8 cellular contexts compared by ENCODE assay signal in genomic region chr20:25696384-25697131, GRCh38. TPM values are rescaled to one million over a fixed set of nuclear protein-coding genes. Genes with fewer than 3 reads are reported as not detected.
DNase-seq lines count a peak whose midpoint lies in the region; FAIRE-seq and TF ChIP-seq lines count a peak whose summit lies in the region.

TSS of gene ZNF337 (minus strand) at chr20:25696853. CDS start at chr20:25686417, 10,436 bp downstream.

- no peak for FAIRE-seq in frontal cortex (lab: Jason Lieb, UNC)

- no peaks in the 10 kb centered on the region for H3K27me3 ChIP-seq in neuronal stem cell (ENCODE audit: control insufficient read depth in 3 of 3, insufficient read depth in 3 of 3, low read depth in 1 of 3, low read length in 3 of 3)

- no CpG with 5 or more reads among the region's 81 CpGs for WGBS in neuronal stem cell (ENCODE audit: extremely low coverage in 2 of 2, insufficient read length in 2 of 2, insufficient replicate concordance in 1 of 2), 2 donors

- peak within 1 kb of the TSS; percentile 96 for H3K27ac ChIP-seq in neuronal stem cell (replicated peaks; ENCODE audit: low read length)

- peak within 1 kb of the TSS; percentile 43 for H4K8ac ChIP-seq in neuronal stem cell (ENCODE audit: low read depth, low read length)

- H2BK5ac ChIP-seq in neuronal stem cell (ENCODE audit: low read length): peak within 1 kb of the TSS; percentile 90

- H3K4ac ChIP-seq in neuronal stem cell (ENCODE audit: low read length): peak within 1 kb of the TSS; percentile 89

- no peak within 1 kb of the TSS for H2BK12ac ChIP-seq in neuronal stem cell (ENCODE audit: low read length)

- H2BK120ac ChIP-seq in neuronal stem cell (ENCODE audit: low read depth, low read length): peak within 1 kb of the TSS; percentile 72

- H3K23ac ChIP-seq in neuronal stem cell (ENCODE audit: low read depth, low read length, poor library complexity): peak within 1 kb of the TSS; percentile 98

- peaks cover 0 to 2% of the 10 kb centered on the region in 2 donors for H3K4me1 ChIP-seq in neuronal stem cell (ENCODE audit: control insufficient read depth in 2 of 2, insufficient read depth in 1 of 2, low read depth in 1 of 2, low read length in 2 of 2)

- peak within 1 kb of the TSS; percentile 73 for H3K4me2 ChIP-seq in neuronal stem cell (ENCODE audit: insufficient read depth, low read length, poor library complexity, severe bottlenecking)

- no peaks in the 10 kb centered on the region for H3K9me3 ChIP-seq in neuronal stem cell (replicated peaks in 1 of 2; ENCODE audit: control insufficient read depth in 2 of 2, insufficient read depth in 1 of 2, low read depth in 1 of 2, low read length in 2 of 2)

- H2BK15ac ChIP-seq in neuronal stem cell (ENCODE audit: low read length): peak within 1 kb of the TSS; percentile 85

- peak within 1 kb of the TSS; percentile 89 to 97 for H3K4me3 ChIP-seq in neuronal stem cell (ENCODE audit: low read length in 2 of 2)

- peak within 1 kb of the TSS; percentile 97 for H2AFZ ChIP-seq in neuronal stem cell (ENCODE audit: low read length)

- peaks cover 0 to 25% of the 10 kb centered on the region in 2 donors for H3K36me3 ChIP-seq in neuronal stem cell (replicated peaks in 1 of 2; ENCODE audit: control insufficient read depth in 2 of 2, insufficient read depth in 2 of 2, low read length in 2 of 2)

- peak within 1 kb of the TSS; percentile 98 for H3K18ac ChIP-seq in neuronal stem cell (ENCODE audit: low read length)

- POLR2A ChIA-PET in HEK293T (lab: Yijun Ruan, JAX): no interaction called here

- in situ Hi-C loops in SK-MEL-5 (cut with HindIII; ENCODE audit: low pct_unique_long_range_greater_than_20kb, low sequenced_read_pairs): no loop called here

- peak within 1 kb of the TSS; percentile 82 for H3K14ac ChIP-seq in neuronal stem cell (ENCODE audit: low read length)

- H3K9ac ChIP-seq in neuronal stem cell (ENCODE audit: low read depth, low read length, poor library complexity): peak within 1 kb of the TSS; percentile 89

- CTCF ChIA-PET in HEK293T (lab: Yijun Ruan, JAX): no interaction called here

- TF ChIP-seq CTCF in subcutaneous adipose tissue (IDR thresholded peaks at IDR 0.05; ENCODE audit: low read depth): no peak

- peaks cover 3% of the 10 kb centered on the region for H3K79me1 ChIP-seq in neuronal stem cell (ENCODE audit: low read depth, low read length)

- peak; percentile 70 for DNase-seq in GM04503 (ENCODE audit: low read depth)
- DNase-seq in HEK293T (ENCODE audit: extremely low spot score): peak; percentile 96
- DNase-seq in MV-4-11 (lab: John Stamatoyannopoulos, UW): peak; percentile 91
- peak; percentile 95 for DNase-seq in SK-MEL-5 (ENCODE audit: low read depth, low spot score)
- DNase-seq in activated naive CD4-positive, alpha-beta T cell treated with Interleukin-2 at 50 U/mL for 16 hours: peak; percentile 96
- peak; percentile 94 for DNase-seq in frontal cortex (ENCODE audit: low spot score in 2 of 2)
- peak; percentile 90 for DNase-seq in neuronal stem cell (ENCODE audit: low spot score)

- H4K91ac ChIP-seq in neuronal stem cell (ENCODE audit: low read depth, low read length, poor library complexity): no peak within 1 kb of the TSS

- H2AK5ac ChIP-seq in neuronal stem cell (ENCODE audit: low read depth, low read length): peak within 1 kb of the TSS; percentile 31

TF ChIP-seq in HEK293T, 16 proteins besides CTCF, POLR2A, EP300 and RAD21:
- TF ChIP-seq SUZ12 (IDR thresholded peaks at IDR 0.05) (peak; percentile 80), NFRKB (IDR thresholded peaks at IDR 0.05) (no peak), ELF4 (IDR thresholded peaks at IDR 0.05) (peak; percentile 41; the same call in 1 of the 2 replicates), L3MBTL2 (conservative IDR thresholded peaks at IDR 0.05) (peak; percentile 50; the same call in 1 of the 2 replicates)

RNA-seq across cellular contexts. Expression of gene ZNF337, which starts in this region (rescaled TPM):
- total RNA-seq in SK-MEL-5 (2014; rRNA removed; shearing (Covaris generic)): 15.7 and 17.9 TPM in 2 replicates
- 10.3 and 11.4 TPM in 2 replicates for polyA plus RNA-seq in SK-MEL-5 (2015; cell fraction: cytosol; rRNA removed)
- polyA plus RNA-seq in SK-MEL-5 (2015; cell fraction: nucleus; rRNA removed): 87.0 and 104 TPM in 2 replicates
- 24.1 TPM for total RNA-seq in frontal cortex
- 8.8 TPM for polyA plus RNA-seq in neuronal stem cell (2013, experiment 1 of 2)
- 8.3 TPM for polyA plus RNA-seq in neuronal stem cell (2013, experiment 2 of 2)
- 10 to 100 TPM; 10.4 to 19.2 (median 16.0) TPM for total RNA-seq in subcutaneous adipose tissue

Comparison
In these comparisons a context has a peak if more than half of its experiments do, and no peak if none do; other contexts are left out.
1. Peak in every context shown above with its lines: DNase-seq, H3K4me3 ChIP-seq and H3K27ac ChIP-seq.